In the genomic region with DNA sequence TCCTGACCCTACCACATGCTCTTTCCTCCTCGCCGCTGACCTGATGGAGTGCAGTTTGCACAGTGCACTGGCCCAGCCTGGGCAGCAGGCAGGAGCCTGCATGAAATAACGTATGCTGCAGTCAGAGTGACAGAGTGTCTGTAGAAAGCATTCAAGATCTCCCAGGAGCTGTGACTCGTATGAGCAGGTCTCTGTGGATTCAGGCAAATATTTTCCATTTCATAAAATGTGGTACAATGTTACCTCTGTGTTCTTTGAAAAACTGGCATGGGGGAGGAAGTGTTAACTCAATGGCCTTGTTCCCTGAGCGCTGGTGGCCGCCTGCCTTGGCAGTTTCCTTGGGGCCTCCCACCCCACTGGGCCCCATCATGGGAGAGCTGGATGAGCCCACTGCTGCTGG, we compare ENCODE assay signal across 21 cellular contexts.
"Had no signal": no experiment of that assay in that cellular context is flagged by ENCODE, and none has a peak within 500 bp of the region (broad histone marks: within the 10 kb centered on the region; RNA-seq: fewer than 3 reads in every experiment).

No MANE protein-coding gene starts in this region.

- H3K27ac Mint-ChIP-seq: activated naive CD8-positive, alpha-beta T cell treated with anti-CD3 and anti-CD28 coated beads, Interleukin-2, amount 10 ng/mL, durations not matched to agents 7 days and 5 days; activated T-cell treated with anti-CD3 and anti-CD28 coated beads, Interleukin-2, amount 50 U/mL, for 72 hours; naive thymus-derived CD4-positive, alpha-beta T cell; progenitor cell of endocrine pancreas had no signal

- DNase-seq: activated CD4-positive, alpha-beta T cell treated with anti-CD3 and anti-CD28 coated beads, Interleukin-2, amount 50 U/mL, for 48 hours; activated CD4-positive, CD25-positive, alpha-beta regulatory T cell treated with anti-CD3 and anti-CD28 coated beads, Interleukin-2, amount 50 U/mL, for 72 hours; activated CD8-positive, alpha-beta memory T cell treated with anti-CD3 and anti-CD28 coated beads, Interleukin-2, amount 50 U/mL, for 48 hours; activated gamma-delta T cell treated with Interleukin-2 at 50 U/mL for 16 hours; activated naive CD8-positive, alpha-beta T cell treated with anti-CD3 and anti-CD28 coated beads, Interleukin-2, amount 10 ng/mL, durations not matched to agents 7 days and 5 days; activated T-cell treated with anti-CD3 and anti-CD28 coated beads, Interleukin-2, amount 50 U/mL, for 72 hours; heart left ventricle; left colon; lower lobe of right lung; naive thymus-derived CD4-positive, alpha-beta T cell; right cardiac atrium; SK-N-SH; small intestine; stimulated activated CD4-positive, alpha-beta T cell treated with anti-CD3 and anti-CD28 coated beads, Interleukin-4, amount 100 ng/mL, for 24 hours; stimulated activated naive CD4-positive, alpha-beta T cell; substantia nigra; T-helper 1 cell; T1000; upper lobe of right lung had no signal

- H3K4me3 Mint-ChIP-seq: activated naive CD8-positive, alpha-beta T cell treated with anti-CD3 and anti-CD28 coated beads, Interleukin-2, amount 10 ng/mL, durations not matched to agents 7 days and 5 days; activated T-cell treated with anti-CD3 and anti-CD28 coated beads, Interleukin-2, amount 50 U/mL, for 72 hours; naive thymus-derived CD4-positive, alpha-beta T cell had no signal

- H3K4me3 ChIP-seq: heart left ventricle, lower lobe of right lung, upper lobe of right lung had no signal

- H3K36me3 ChIP-seq: heart left ventricle, lower lobe of right lung, upper lobe of right lung had no signal

- H3K4me1 ChIP-seq: heart left ventricle, lower lobe of right lung, upper lobe of right lung had no signal

- H3K36me3 Mint-ChIP-seq: activated naive CD8-positive, alpha-beta T cell treated with anti-CD3 and anti-CD28 coated beads, Interleukin-2, amount 10 ng/mL, durations not matched to agents 7 days and 5 days; naive thymus-derived CD4-positive, alpha-beta T cell had no signal

- H3K27ac ChIP-seq: epithelial cell of prostate, heart left ventricle, lower lobe of right lung, upper lobe of right lung had no signal

- H3K9me3 Mint-ChIP-seq: activated naive CD8-positive, alpha-beta T cell treated with anti-CD3 and anti-CD28 coated beads, Interleukin-2, amount 10 ng/mL, durations not matched to agents 7 days and 5 days; activated T-cell treated with anti-CD3 and anti-CD28 coated beads, Interleukin-2, amount 50 U/mL, for 72 hours; naive thymus-derived CD4-positive, alpha-beta T cell had no signal

- H3K9me3 ChIP-seq: heart left ventricle, lower lobe of right lung, SK-N-SH, upper lobe of right lung had no signal
